In the genomic region with DNA sequence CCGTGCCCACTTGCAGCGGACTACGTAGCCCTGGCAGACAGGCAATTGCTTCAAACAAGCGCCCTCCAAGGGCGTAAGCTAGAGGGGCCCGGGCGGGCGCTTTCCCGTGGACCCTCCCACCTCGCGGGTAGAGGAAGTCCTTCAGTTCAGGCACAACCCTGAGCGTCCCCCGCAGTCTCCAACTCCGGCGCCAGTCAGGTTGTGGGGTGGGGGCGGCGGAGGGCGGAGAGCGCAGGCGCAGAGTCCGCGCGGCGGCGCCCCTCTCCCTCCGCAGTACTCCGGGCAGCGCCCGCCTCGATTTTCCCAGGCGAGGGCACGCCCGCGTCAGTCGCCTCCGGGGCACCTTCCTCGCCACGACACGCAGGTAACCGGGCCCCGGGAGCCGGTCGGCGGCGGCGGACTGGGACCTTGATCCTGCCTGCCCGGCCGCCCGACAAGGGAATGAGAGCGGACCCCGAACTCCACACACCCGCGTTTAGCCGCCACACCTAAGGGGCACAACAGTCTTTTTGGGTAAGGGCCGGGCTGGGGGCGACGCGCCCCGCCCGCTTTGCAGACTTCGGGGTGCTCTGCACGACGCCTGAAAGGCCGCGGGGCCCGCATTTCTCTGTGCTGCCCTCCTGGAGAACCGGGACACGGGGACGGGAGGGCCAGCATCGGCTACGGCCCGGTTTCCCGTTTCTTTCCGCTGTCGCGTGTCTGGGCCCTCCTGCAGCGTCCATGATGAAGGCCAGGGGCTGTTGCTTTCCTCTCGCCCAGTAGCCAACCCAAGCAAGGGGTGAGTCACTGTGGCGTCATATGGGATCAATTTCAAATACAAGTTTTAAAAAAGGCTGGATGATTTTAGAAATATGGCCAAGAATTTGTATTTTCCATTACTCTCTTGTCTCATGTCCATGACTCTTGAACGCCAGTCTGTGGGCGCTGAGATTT, we compare ENCODE assay signal across 8 cellular contexts.
A peak's percentile ranks its signal among the peaks of the same experiment; 100 is the strongest.
DNase-seq lines count a peak whose midpoint lies in the region; ATAC-seq and TF ChIP-seq lines count a peak whose summit lies in the region.

SLC35G2 (plus strand) TSS at position 276 of the 933 bp plus-strand sequence. CDS start 35,335 bp downstream, outside the sequence.

- CTCF ChIA-PET in AG04449 (lab: Yijun Ruan, JAX): interaction anchor here (1.0 to 2.9 kb wide), 2 partner anchors 195 kb away, joined by 3 to 9 read pairs; no protein-coding TSS in a partner anchor

- POLR2A ChIA-PET in AG04449 (lab: Yijun Ruan, JAX): no interaction called here

- TF ChIP-seq CTCF in AG04449 (IDR thresholded peaks at IDR 0.05; ENCODE audit: insufficient read depth, low read length, missing control alignments): no peak

- H3K27me3 ChIP-seq in layer of hippocampus (ENCODE audit: control insufficient read depth, insufficient read depth, low read length): no peaks in the 10 kb centered on the region

- no peak for DNase-seq in AG04449 (ENCODE audit: low read depth, low spot score)
- DNase-seq in NCI-H1930 (lab: John Stamatoyannopoulos, UW): peak; percentile 81 to 84
- DNase-seq in activated CD4-positive, CD25-positive, alpha-beta regulatory T cell treated with anti-CD3 and anti-CD28 coated beads, Interleukin-2, amount 50 U/mL, for 72 hours: peak; percentile 57
- DNase-seq in dedifferentiated amniotic fluid mesenchymal stem cell (ENCODE audit: extremely low spot score): peak; percentile 62
- DNase-seq in stimulated activated CD4-positive, alpha-beta T cell treated with anti-CD3 and anti-CD28 coated beads, Interleukin-15, amount 100 ng/mL, for 24 hours: peak; percentile 58
- no peak for DNase-seq in cortex of kidney (lab: John Stamatoyannopoulos, UW)

- ATAC-seq in GM19372 (IDR thresholded peaks at IDR 0.05; ENCODE audit: low read depth, unreplicated experiment): peak; percentile 53

- H3K27ac ChIP-seq in layer of hippocampus (ENCODE audit: low read depth, low read length): peak within 1 kb of the TSS; percentile 75

- H3K4me3 ChIP-seq in AG04449 (ENCODE audit: low read depth, low read length): peak within 1 kb of the TSS; percentile 74

Comparison
In these comparisons a context has a peak if more than half of its experiments do, and no peak if none do; other contexts are left out.
1. DNase-seq: peak in NCI-H1930 (2 of 2), activated CD4-positive, CD25-positive, alpha-beta regulatory T cell treated with anti-CD3 and anti-CD28 coated beads, Interleukin-2, amount 50 U/mL, for 72 hours (single experiment), dedifferentiated amniotic fluid mesenchymal stem cell (single experiment) and stimulated activated CD4-positive, alpha-beta T cell treated with anti-CD3 and anti-CD28 coated beads, Interleukin-15, amount 100 ng/mL, for 24 hours (single experiment); none in AG04449 (single experiment) and cortex of kidney (single experiment).